ENCODE assay signal across 11 cellular contexts in the genomic region with DNA sequence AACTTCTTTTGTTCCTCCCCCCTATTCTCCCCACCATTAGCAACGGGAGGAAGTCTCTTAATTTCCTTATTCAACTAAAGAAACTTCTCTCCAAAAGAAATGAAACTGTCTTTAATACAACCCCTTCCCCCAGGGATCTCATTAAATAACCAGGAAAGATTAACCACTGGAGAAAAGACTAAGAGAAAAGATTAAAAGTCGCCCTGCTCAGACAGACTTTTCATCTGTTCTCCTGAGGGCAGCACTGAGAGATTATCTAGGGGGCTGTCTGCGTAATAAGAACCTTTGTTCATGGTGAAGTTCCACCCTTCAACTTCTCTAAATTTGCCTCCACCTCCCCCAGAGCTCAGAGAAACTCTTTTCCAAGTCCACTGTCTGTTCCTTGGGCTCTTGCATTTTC.
"Had no signal": no experiment of that assay in that cellular context is flagged by ENCODE, and none has a peak within 500 bp of the region (broad histone marks: within the 10 kb centered on the region; RNA-seq: fewer than 3 reads in every experiment).

No MANE protein-coding gene starts in this region.

- H3K9me3 ChIP-seq: colonic mucosa had no signal

- H3K4me3 ChIP-seq: colonic mucosa, heart right ventricle had no signal

- H3K4me1 ChIP-seq: colonic mucosa, heart right ventricle had no signal

- H3K36me3 ChIP-seq: colonic mucosa, heart right ventricle had no signal

- H3K27ac ChIP-seq: colonic mucosa had no signal

- H3K27me3 ChIP-seq: colonic mucosa, heart right ventricle had no signal

- H3K4me1 Mint-ChIP-seq: activated T-helper 17 cell treated with anti-CD3 and anti-CD28 coated beads, Interleukin-2, amount 50 U/mL, for 72 hours; stimulated activated memory B cell treated with anti-CD40 and anti-IgM and Interleukin-4, amounts not matched to agents 10 μg/mL and 1 μg/mL and 100 μg/mL, for 72 hours had no signal

- H3K27me3 Mint-ChIP-seq: activated T-helper 17 cell treated with anti-CD3 and anti-CD28 coated beads, Interleukin-2, amount 50 U/mL, for 72 hours; progenitor cell of endocrine pancreas; stimulated activated memory B cell treated with anti-CD40 and anti-IgM and Interleukin-4, amounts not matched to agents 10 μg/mL and 1 μg/mL and 100 μg/mL, for 72 hours had no signal

- H3K27ac Mint-ChIP-seq: activated naive CD4-positive, alpha-beta T cell treated with anti-CD3 and anti-CD28 coated beads for 36 hours; activated T-helper 17 cell treated with anti-CD3 and anti-CD28 coated beads, Interleukin-2, amount 50 U/mL, for 72 hours; progenitor cell of endocrine pancreas; stimulated activated memory B cell treated with anti-CD40 and anti-IgM and Interleukin-4, amounts not matched to agents 10 μg/mL and 1 μg/mL and 100 μg/mL, for 72 hours had no signal

- H3K4me3 Mint-ChIP-seq: activated naive CD4-positive, alpha-beta T cell treated with anti-CD3 and anti-CD28 coated beads for 36 hours; activated T-helper 17 cell treated with anti-CD3 and anti-CD28 coated beads, Interleukin-2, amount 50 U/mL, for 72 hours; stimulated activated memory B cell treated with anti-CD40 and anti-IgM and Interleukin-4, amounts not matched to agents 10 μg/mL and 1 μg/mL and 100 μg/mL, for 72 hours had no signal

- ATAC-seq: activated T-helper 17 cell treated with anti-CD3 and anti-CD28 coated beads, Interleukin-2, amount 50 U/mL, for 72 hours; left ventricle myocardium superior; right cardiac atrium; stimulated activated memory B cell treated with anti-CD40 and anti-IgM and Interleukin-4, amounts not matched to agents 10 μg/mL and 1 μg/mL and 100 μg/mL, for 72 hours had no signal

- DNase-seq: activated CD4-positive, alpha-beta T cell treated with anti-CD3 and anti-CD28 coated beads for 48 hours; activated naive CD4-positive, alpha-beta T cell treated with anti-CD3 and anti-CD28 coated beads for 36 hours; colonic mucosa; effector CD8-positive, alpha-beta T cell; heart right ventricle; left ventricle myocardium superior; right cardiac atrium; trophoblast cell had no signal

- H3K36me3 Mint-ChIP-seq: stimulated activated memory B cell treated with anti-CD40 and anti-IgM and Interleukin-4, amounts not matched to agents 10 μg/mL and 1 μg/mL and 100 μg/mL, for 72 hours had no signal
